1 cellular context compared by ENCODE assay signal in genomic region chr2:238165288-238165921, GRCh38.
A peak's percentile ranks its signal among the peaks of the same experiment; 100 is the strongest.
TF ChIP-seq lines count a peak whose summit lies in the region.

No MANE protein-coding gene starts in this region.

TF ChIP-seq in K562, 482 proteins besides CTCF, POLR2A, EP300 and RAD21:
- no peak for TF ChIP-seq ZNF316 (IDR thresholded peaks at IDR 0.05)
- 0 out of 2 replicates have a peak, but pooled peaks have one; percentile 32 for TF ChIP-seq POLR2G (IDR thresholded peaks at IDR 0.05; ENCODE audit: low read depth, low read length)
- no peak for TF ChIP-seq STAG1 (CRISPR knock-in tag; IDR thresholded peaks at IDR 0.05; ENCODE audit: borderline replicate concordance)
- TF ChIP-seq RBBP5 (IDR thresholded peaks at IDR 0.05; ENCODE audit: borderline replicate concordance, insufficient read depth, low read length, poor library complexity, severe bottlenecking), result no peak
- no peak for TF ChIP-seq ZNF75A (CRISPR knock-in tag; IDR thresholded peaks at IDR 0.05)
- TF ChIP-seq ZNF282 (CRISPR knock-in tag; IDR thresholded peaks at IDR 0.05), result no peak
- TF ChIP-seq GTF3C2 (IDR thresholded peaks at IDR 0.05; ENCODE audit: borderline replicate concordance, extremely low read depth, insufficient read length), result no peak
